ENCODE assay signal across 8 cellular contexts in the genomic region with DNA sequence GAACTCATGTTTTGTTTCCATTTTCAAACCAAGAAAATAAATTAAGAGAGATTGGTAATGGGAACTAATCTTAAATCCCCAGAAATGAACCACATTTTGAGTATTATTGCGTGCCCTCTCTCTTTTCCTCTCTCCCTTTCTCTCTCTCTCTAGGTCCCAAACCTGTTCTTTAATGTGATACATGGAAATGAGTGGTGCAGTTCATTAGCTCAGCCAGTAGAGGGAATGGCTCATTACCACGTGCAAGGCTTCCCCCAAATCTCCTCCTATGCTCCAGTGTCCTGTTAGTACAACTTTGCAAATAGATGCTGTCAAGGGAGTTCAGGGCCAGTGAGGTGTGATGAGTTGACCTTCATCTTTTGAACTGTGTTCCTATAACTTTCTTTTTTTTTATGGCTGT.
DNase-seq lines count a peak whose midpoint lies in the region; ATAC-seq and TF ChIP-seq lines count a peak whose summit lies in the region.

No MANE protein-coding gene starts in this region.

- H3K27ac ChIP-seq in fibroblast of lung (ENCODE audit: insufficient read depth, low read length) (no peak overlapping the region), sigmoid colon (peak overlapping the region in 2 of 4 donors; percentile 14 to 45)

- TF ChIP-seq EP300 in sigmoid colon (IDR thresholded peaks at IDR 0.05) = no peak

- no peaks in the 10 kb centered on the region for H4K20me1 ChIP-seq in fibroblast of lung (ENCODE audit: control insufficient read depth, extremely low read depth, insufficient read depth, low read length)

- H3K4me2 ChIP-seq in fibroblast of lung (ENCODE audit: extremely low read depth, insufficient read depth, low read length) = no peak overlapping the region

- H3K36me3 ChIP-seq in fibroblast of lung (ENCODE audit: control insufficient read depth, insufficient read depth, low read length) = no peaks in the 10 kb centered on the region
- H3K36me3 ChIP-seq in sigmoid colon = no peaks in the 10 kb centered on the region

- no peaks in the 10 kb centered on the region for H3K79me2 ChIP-seq in fibroblast of lung (ENCODE audit: control insufficient read depth, insufficient read depth, low read length)

- intact Hi-C loops in sigmoid colon (cut with DNase I) = no loop called here

- no peak overlapping the region for H3K9ac ChIP-seq in fibroblast of lung (ENCODE audit: insufficient read depth, low read length)

- H3K27me3 ChIP-seq in fibroblast of lung (ENCODE audit: control insufficient read depth, insufficient read depth, low read length) = no peaks in the 10 kb centered on the region
- no peaks in the 10 kb centered on the region for H3K27me3 ChIP-seq in sigmoid colon

- TF ChIP-seq CTCF in fibroblast of lung (conservative IDR thresholded peaks at IDR 0.05 in 1 of 2, IDR thresholded peaks at IDR 0.05 in 1 of 2; ENCODE audit: low read depth in 1 of 2, low read length in 2 of 2) = peak; percentile 57 to 65
- TF ChIP-seq CTCF in sigmoid colon (IDR thresholded peaks at IDR 0.05) = peak in 3 of 4 experiments; percentile 31 to 41 (median 39)

- H3K4me1 ChIP-seq in fibroblast of lung (ENCODE audit: control insufficient read depth, extremely low read depth, insufficient read depth, low read length) (no peaks in the 10 kb centered on the region), sigmoid colon (peaks cover 0 to 33% (median 17%) of the 10 kb centered on the region in 4 donors)

- H3K4me3 ChIP-seq in fibroblast of lung (replicated peaks in 1 of 4; ENCODE audit: control extremely low read depth in 1 of 4, insufficient read depth in 1 of 4, low read depth in 3 of 4, low read length in 4 of 4) (no peak overlapping the region), sigmoid colon (no peak overlapping the region)

- ATAC-seq in GM19023 (IDR thresholded peaks at IDR 0.05; ENCODE audit: unreplicated experiment) (peak; percentile 91), HG03520 (IDR thresholded peaks at IDR 0.05; ENCODE audit: unreplicated experiment) (peak; percentile 71)

- DNase-seq in DMS153 treated with DMSO at 0.1 percent for 48 hours (lab: John Stamatoyannopoulos, UW; ENCODE audit: unreplicated experiment) (peak; percentile 67), RPMI7951 (ENCODE audit: low read depth) (peak; percentile 8), fibroblast of lung (ENCODE audit: low read depth in 2 of 2) (peak in 1 of 2 donors; percentile 44), sigmoid colon (no peak), COLO829 (ENCODE audit: low spot score) (no peak)
- no peak for DNase-seq in activated effector memory CD4-positive, alpha-beta T cell treated with anti-CD3 and anti-CD28 coated beads, Interleukin-2, amount 50 U/mL, for 16 hours

- no peak overlapping the region for H2AFZ ChIP-seq in fibroblast of lung (ENCODE audit: low read length)

- no peak for TF ChIP-seq POLR2A in sigmoid colon (IDR thresholded peaks at IDR 0.05)

- 23 to 38% methylated on average over 2 of the region's 2 CpGs for WGBS in sigmoid colon, 2 donors

- H3K9me3 ChIP-seq in fibroblast of lung (ENCODE audit: control insufficient read depth, insufficient read depth, low read depth, low read length) (no peaks in the 10 kb centered on the region), sigmoid colon (no peaks in the 10 kb centered on the region)

Comparison
In these comparisons a context has a peak if more than half of its experiments do, and no peak if none do; other contexts are left out.
1. DNase-seq: peak in DMS153 treated with DMSO at 0.1 percent for 48 hours (single experiment) and RPMI7951 (single experiment); none in sigmoid colon (single experiment), activated effector memory CD4-positive, alpha-beta T cell treated with anti-CD3 and anti-CD28 coated beads, Interleukin-2, amount 50 U/mL, for 16 hours (single experiment) and COLO829 (single experiment).